Comparison of ENCODE assay signal across 8 cellular contexts in the genomic region with DNA sequence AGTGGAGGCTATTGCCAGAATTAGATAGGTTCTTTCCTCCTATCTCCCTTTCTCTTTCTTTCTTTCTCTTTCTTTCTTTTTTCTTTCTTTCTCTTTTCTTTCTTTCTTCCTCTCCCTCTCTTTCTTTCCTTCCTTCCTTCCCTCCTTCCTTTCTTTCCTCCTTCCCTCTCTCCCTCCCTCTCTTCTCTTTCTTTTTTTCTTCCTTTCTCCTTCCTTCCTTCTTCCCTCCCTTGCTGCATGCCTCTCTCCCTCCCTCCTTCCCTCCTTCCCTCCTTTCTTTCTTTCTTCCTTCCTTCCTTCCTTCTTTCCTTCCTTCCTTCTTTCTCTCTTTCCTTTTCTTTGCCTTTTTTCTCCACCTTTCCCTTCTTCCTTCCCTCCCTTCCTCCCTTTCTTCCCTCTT. TPM values are rescaled to one million over a fixed set of nuclear protein-coding genes. Genes with fewer than 3 reads are reported as not detected.
"Had no signal": no experiment of that assay in that cellular context is flagged by ENCODE, and none has a peak within 500 bp of the region (broad histone marks: within the 10 kb centered on the region; RNA-seq: fewer than 3 reads in every experiment).

No MANE protein-coding gene starts in this region.

- H3K36me3 Mint-ChIP-seq: IgD-negative memory B cell had no signal

- H3K27ac ChIP-seq: GM23248, HL-60 had no signal

- ATAC-seq: HepG2 had no signal

- H3K4me3 ChIP-seq: GM23248 had no signal

- H3K4me1 Mint-ChIP-seq: H9, IgD-negative memory B cell had no signal

- DNase-seq: GM23248, H9, HCEC 1CT, HFFc6, KBM-7 had no signal

- H3K27ac Mint-ChIP-seq: HFFc6, IgD-negative memory B cell had no signal

- H3K4me3 Mint-ChIP-seq: H9, HFFc6, IgD-negative memory B cell had no signal

- H3K27me3 Mint-ChIP-seq: IgD-negative memory B cell had no signal

- H2AFZ ChIP-seq: GM23248 had no signal

RNA-seq across cellular contexts. Expression of gene MDGA2, which starts 16.4 kb away (rescaled TPM):
- total RNA-seq: GM23248, HepG2, HFFc6 had no signal
- polyA plus RNA-seq: GM23248, HepG2, IgD-negative memory B cell had no signal
